8 cellular contexts compared by ENCODE assay signal in the genomic region with DNA sequence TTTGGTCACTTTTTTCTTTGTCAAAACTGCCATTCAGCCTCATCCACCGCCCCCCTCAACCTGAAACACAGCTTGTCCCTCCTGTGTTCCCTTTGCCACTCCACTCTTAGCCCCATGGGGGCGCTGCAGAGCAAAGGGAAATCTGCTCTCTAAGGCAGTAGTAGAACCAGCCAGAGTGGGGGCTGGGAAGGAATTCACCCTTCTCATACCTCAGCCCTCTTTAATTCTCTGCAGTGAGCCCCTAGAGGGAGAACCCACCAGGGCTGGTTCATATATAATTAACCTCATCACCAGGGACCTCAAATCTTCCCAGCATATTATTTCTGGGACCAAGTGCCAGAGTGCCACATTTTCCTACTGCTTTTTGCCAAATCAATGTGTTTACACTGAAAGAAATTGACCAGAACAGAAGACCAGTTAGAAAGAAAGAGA. TPM values are rescaled to one million over a fixed set of nuclear protein-coding genes. Genes with fewer than 3 reads are reported as not detected.
DNase-seq lines count a peak whose midpoint lies in the region; ATAC-seq and TF ChIP-seq lines count a peak whose summit lies in the region.

No MANE protein-coding gene starts in this region.

- H3K27me3 ChIP-seq in BLaER1: no peaks in the 10 kb centered on the region
- no peaks in the 10 kb centered on the region for H3K27me3 ChIP-seq in SU-DHL-6 (ENCODE audit: low read length)
- no peaks in the 10 kb centered on the region for H3K27me3 ChIP-seq in left ventricle myocardium inferior (ENCODE audit: low read depth)

- H3K4me3 ChIP-seq in BLaER1 (0 out of 2 replicates have a peak overlapping the region, but pooled peaks have one; percentile 97), SU-DHL-6 (ENCODE audit: insufficient read depth, low read length, poor library complexity, severe bottlenecking) (peak overlapping the region; percentile 43), left ventricle myocardium inferior (peak overlapping the region; percentile 88), retinal pigment epithelial cell (ENCODE audit: low read length) (no peak overlapping the region)

- H3K4me2 ChIP-seq in BLaER1: peak overlapping the region; percentile 98
- peak overlapping the region; percentile 97 for H3K4me2 ChIP-seq in SU-DHL-6 (ENCODE audit: low read depth, low read length, poor library complexity, severe bottlenecking)

- DNase-seq in NCI-H1048 (lab: John Stamatoyannopoulos, UW) (peak; percentile 31), left ventricle myocardium inferior (peak; percentile 92), retinal pigment epithelial cell (ENCODE audit: low read depth) (no peak), mesenteric fat pad (ENCODE audit: low spot score) (no peak)
- peak; percentile 82 for DNase-seq in activated naive CD8-positive, alpha-beta T cell treated with anti-CD3 and anti-CD28 coated beads, Interleukin-2, amount 50 U/mL, for 16 hours (ENCODE audit: low read depth, low spot score)

- H3K36me3 ChIP-seq in BLaER1: no peaks in the 10 kb centered on the region
- H3K36me3 ChIP-seq in SU-DHL-6 (ENCODE audit: low read length): peaks cover 10% of the 10 kb centered on the region
- no peaks in the 10 kb centered on the region for H3K36me3 ChIP-seq in left ventricle myocardium inferior

- H3K9me2 ChIP-seq in SU-DHL-6 (replicated peaks; ENCODE audit: insufficient read depth, low read length): no peaks in the 10 kb centered on the region

- H2AFZ ChIP-seq in SU-DHL-6 (ENCODE audit: low read depth, low read length, severe bottlenecking): no peak overlapping the region

- H3K4me1 ChIP-seq in BLaER1 (peaks cover 53% of the 10 kb centered on the region), left ventricle myocardium inferior (peaks cover 60% of the 10 kb centered on the region)

- no peaks in the 10 kb centered on the region for H3K9me3 ChIP-seq in BLaER1
- H3K9me3 ChIP-seq in SU-DHL-6 (ENCODE audit: insufficient read depth, low read length): no peaks in the 10 kb centered on the region
- no peaks in the 10 kb centered on the region for H3K9me3 ChIP-seq in left ventricle myocardium inferior (replicated peaks)

- H4K20me1 ChIP-seq in BLaER1 (peaks cover 16% of the 10 kb centered on the region), SU-DHL-6 (ENCODE audit: low read depth, low read length) (no peaks in the 10 kb centered on the region)

- H3K9ac ChIP-seq in BLaER1 (peak overlapping the region; percentile 99), SU-DHL-6 (ENCODE audit: low read length) (peak overlapping the region; percentile 99)

- intact Hi-C loops in left ventricle myocardium inferior (cut with micrococcal nuclease): loop anchor here (10.0 kb wide), 2 partner anchors 287 to 407 kb away; a partner anchor contains a TSS

- H3K79me2 ChIP-seq in SU-DHL-6 (ENCODE audit: insufficient read depth, low read length): peaks cover 40% of the 10 kb centered on the region

- H3K27ac ChIP-seq in BLaER1 (peak overlapping the region; percentile 75), SU-DHL-6 (ENCODE audit: low read depth, low read length) (peak overlapping the region; percentile 92), left ventricle myocardium inferior (replicated peaks) (peak overlapping the region; percentile 99)

- TF ChIP-seq CTCF in SU-DHL-6 (IDR thresholded peaks at IDR 0.05; ENCODE audit: insufficient read depth, low read length, poor library complexity, severe bottlenecking): peak; percentile 96
- TF ChIP-seq CTCF in left ventricle myocardium inferior (IDR thresholded peaks at IDR 0.05; ENCODE audit: borderline replicate concordance): peak; percentile 97
- peak; percentile 99 for TF ChIP-seq CTCF in retinal pigment epithelial cell (conservative IDR thresholded peaks at IDR 0.05; ENCODE audit: low read depth, low read length)

- peaks cover 67% of the 10 kb centered on the region for H3F3A ChIP-seq in SU-DHL-6 (ENCODE audit: insufficient read depth)

- peak; percentile 39 for ATAC-seq in GM21381 (IDR thresholded peaks at IDR 0.05; ENCODE audit: unreplicated experiment)

RNA-seq across cellular contexts. Expression of a gene that starts 2.8 kb away (rescaled TPM):
- 47.7 TPM for total RNA-seq in left ventricle myocardium inferior
- 255 TPM for total RNA-seq in mesenteric fat pad

RNA-seq across cellular contexts. Expression of a gene that starts 45.7 kb away (rescaled TPM):
- total RNA-seq in left ventricle myocardium inferior: not detected
- total RNA-seq in mesenteric fat pad: not detected

Comparison
In these comparisons a context has a peak if more than half of its experiments do, and no peak if none do; other contexts are left out.
1. DNase-seq: peak in NCI-H1048 (single experiment), activated naive CD8-positive, alpha-beta T cell treated with anti-CD3 and anti-CD28 coated beads, Interleukin-2, amount 50 U/mL, for 16 hours (single experiment) and left ventricle myocardium inferior (single experiment); none in retinal pigment epithelial cell (single experiment) and mesenteric fat pad (single experiment).
2. Peak in every context shown above with its lines, with median percentiles within 50 percentile points of each other: H3K27ac ChIP-seq and CTCF ChIP-seq.